In the genomic region with DNA sequence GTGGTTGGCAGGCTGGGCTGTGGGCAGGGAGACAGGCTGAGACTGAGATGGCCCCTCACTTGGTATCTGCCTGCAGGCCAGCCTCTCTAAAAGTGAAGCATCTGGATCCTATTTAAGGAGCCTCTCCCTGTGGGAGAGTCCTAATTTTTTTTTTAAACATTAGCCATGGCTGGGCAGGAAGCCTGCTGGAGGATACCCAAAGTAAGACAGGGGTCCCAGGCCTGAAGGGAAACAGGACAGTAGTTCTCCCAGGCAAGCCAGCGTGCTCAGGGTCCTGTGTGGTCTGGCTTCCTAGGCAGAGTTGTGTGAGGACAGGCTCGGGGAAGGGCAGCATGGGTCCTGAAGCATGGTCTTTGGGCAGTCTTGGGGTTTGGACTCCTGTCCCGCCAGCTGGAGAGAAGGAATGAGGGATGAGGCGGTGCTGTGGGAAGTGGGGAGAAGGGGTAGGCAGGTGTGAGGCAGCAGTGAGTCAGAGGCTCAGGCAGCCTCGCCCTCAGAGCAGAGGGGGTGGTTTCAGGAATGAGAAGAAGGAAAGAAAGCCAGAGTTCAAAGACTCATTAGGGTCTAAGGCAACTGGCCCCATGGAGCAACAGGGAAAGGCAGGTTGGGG, we compare ENCODE assay signal across 16 cellular contexts.
DNase-seq lines count a peak whose midpoint lies in the region; ATAC-seq and TF ChIP-seq lines count a peak whose summit lies in the region.
"Had no signal": no experiment of that assay in that cellular context is flagged by ENCODE, and none has a peak within 500 bp of the region (broad histone marks: within the 10 kb centered on the region; RNA-seq: fewer than 3 reads in every experiment).

No MANE protein-coding gene starts in this region.

- no peaks in the 10 kb centered on the region for H3K27me3 ChIP-seq in right atrium auricular region
- H3K27me3 ChIP-seq in left ventricle myocardium inferior (ENCODE audit: low read depth), result peaks cover 38% of the 10 kb centered on the region
- H3K27me3 ChIP-seq in mammary epithelial cell (ENCODE audit: insufficient read depth, low read length), result no peaks in the 10 kb centered on the region
- no peaks in the 10 kb centered on the region for H3K27me3 ChIP-seq in left lung
- no peaks in the 10 kb centered on the region for H3K27me3 ChIP-seq in MM.1S (replicated peaks; ENCODE audit: insufficient read depth, low read length)
- H3K27me3 ChIP-seq: colonic mucosa, right lobe of liver, transverse colon had no signal

- H3K4me3 ChIP-seq in right atrium auricular region (no peak overlapping the region), left ventricle myocardium inferior (no peak overlapping the region), mammary epithelial cell (replicated peaks in 1 of 3; ENCODE audit: insufficient read depth in 1 of 3, low read depth in 2 of 3, low read length in 3 of 3) (no peak overlapping the region), left lung (no peak overlapping the region), MM.1S (ENCODE audit: low read length) (no peak overlapping the region)
- H3K4me3 ChIP-seq: colonic mucosa, esophagus squamous epithelium, right lobe of liver, SK-N-MC, transverse colon had no signal

- H2AFZ ChIP-seq in mammary epithelial cell (ENCODE audit: low read depth, low read length), result peak overlapping the region; percentile 73
- H2AFZ ChIP-seq in MM.1S (ENCODE audit: low read length), result no peak overlapping the region

- H3K9ac ChIP-seq in mammary epithelial cell (ENCODE audit: insufficient read depth, low read length), result no peak overlapping the region
- no peak overlapping the region for H3K9ac ChIP-seq in MM.1S (ENCODE audit: low read length)

- ATAC-seq in left lung, result peak; percentile 67
- ATAC-seq: right lobe of liver; stimulated activated effector memory CD8-positive, alpha-beta T cell treated with anti-CD3 and anti-CD28 coated beads, Interleukin-12 subunit alpha, Interleukin-12 subunit beta, amount 100 ng/mL, for 72 hours had no signal

- no peaks in the 10 kb centered on the region for H3K79me2 ChIP-seq in mammary epithelial cell (ENCODE audit: insufficient read depth, low read length)
- H3K79me2 ChIP-seq in MM.1S (ENCODE audit: low read length), result no peaks in the 10 kb centered on the region

- intact Hi-C loops in left ventricle myocardium inferior (cut with micrococcal nuclease), result no loop called here
- intact Hi-C loops in mammary epithelial cell (cut with micrococcal nuclease), result loop anchor here (5.0 kb wide), 1 partner anchor 78 kb away; no protein-coding TSS in a partner anchor
- intact Hi-C loops in left lung (cut with DNase I), result no loop called here

- no peaks in the 10 kb centered on the region for H3K9me3 ChIP-seq in right atrium auricular region
- H3K9me3 ChIP-seq in left ventricle myocardium inferior (replicated peaks), result no peaks in the 10 kb centered on the region
- no peaks in the 10 kb centered on the region for H3K9me3 ChIP-seq in mammary epithelial cell (replicated peaks; ENCODE audit: insufficient read depth, low read length)
- no peaks in the 10 kb centered on the region for H3K9me3 ChIP-seq in left lung
- H3K9me3 ChIP-seq in MM.1S (replicated peaks; ENCODE audit: insufficient read depth, low read length), result no peaks in the 10 kb centered on the region
- H3K9me3 ChIP-seq: colonic mucosa, esophagus squamous epithelium, right lobe of liver, transverse colon had no signal

- CTCF ChIA-PET in mammary epithelial cell (lab: Charles Lee; ENCODE audit: low non-redundant PET), result no interaction called here

- dilution Hi-C loops in mammary epithelial cell (cut with HindIII; ENCODE audit: low sequenced_read_pairs), result no loop called here

- peak; percentile 40 for DNase-seq in right atrium auricular region (ENCODE audit: low spot score)
- no peak for DNase-seq in left ventricle myocardium inferior
- peak; percentile 73 for DNase-seq in mammary epithelial cell
- DNase-seq in left lung, result no peak
- no peak for DNase-seq in AG20443 (ENCODE audit: low spot score)
- DNase-seq in OCI-M2 (lab: John Stamatoyannopoulos, UW; ENCODE audit: unreplicated experiment), result no peak
- DNase-seq in DMS153 treated with DMSO at 0.1 percent for 48 hours (lab: John Stamatoyannopoulos, UW; ENCODE audit: unreplicated experiment), result no peak
- no peak for DNase-seq in MM.1S
- DNase-seq: activated CD4-positive, alpha-beta memory T cell treated with anti-CD3 and anti-CD28 coated beads for 36 hours; colonic mucosa; esophagus squamous epithelium; NCI-H1048; right lobe of liver; transverse colon had no signal

- peak overlapping the region; percentile 58 for H3K4me2 ChIP-seq in mammary epithelial cell (ENCODE audit: insufficient read depth, low read depth, low read length)
- no peak overlapping the region for H3K4me2 ChIP-seq in MM.1S (ENCODE audit: low read depth, low read length)

- H3K9me2 ChIP-seq in MM.1S (replicated peaks; ENCODE audit: insufficient read depth, low read length), result no peaks in the 10 kb centered on the region

- H3K4me1 ChIP-seq in right atrium auricular region, result peaks cover 0 to 14% of the 10 kb centered on the region in 2 donors
- H3K4me1 ChIP-seq in left ventricle myocardium inferior, result peaks cover 11% of the 10 kb centered on the region
- H3K4me1 ChIP-seq in mammary epithelial cell (ENCODE audit: insufficient read depth, low read length), result peaks cover 32% of the 10 kb centered on the region
- no peaks in the 10 kb centered on the region for H3K4me1 ChIP-seq in left lung
- H3K4me1 ChIP-seq in MM.1S (ENCODE audit: low read length), result no peaks in the 10 kb centered on the region
- H3K4me1 ChIP-seq: colonic mucosa, right lobe of liver, transverse colon had no signal

- H3K27ac ChIP-seq in right atrium auricular region, result no peak overlapping the region
- no peak overlapping the region for H3K27ac ChIP-seq in left ventricle myocardium inferior (replicated peaks)
- peak overlapping the region; percentile 14 for H3K27ac ChIP-seq in mammary epithelial cell (ENCODE audit: insufficient read depth, low read depth, low read length)
- H3K27ac ChIP-seq in left lung, result no peak overlapping the region
- H3K27ac ChIP-seq in MM.1S (ENCODE audit: low read length), result no peak overlapping the region
- H3K27ac ChIP-seq: colonic mucosa, esophagus squamous epithelium, right lobe of liver, SK-N-MC, transverse colon had no signal

- BruUV-seq in mammary epithelial cell (replicated peaks; lab: Mats Ljungman, UMichigan), result TSS peak; percentile 63

- H4K20me1 ChIP-seq in mammary epithelial cell (ENCODE audit: insufficient read depth, low read length) (no peaks in the 10 kb centered on the region), MM.1S (ENCODE audit: insufficient read depth, low read length) (no peaks in the 10 kb centered on the region)

- H3K36me3 ChIP-seq in right atrium auricular region, result no peaks in the 10 kb centered on the region
- no peaks in the 10 kb centered on the region for H3K36me3 ChIP-seq in left ventricle myocardium inferior
- H3K36me3 ChIP-seq in mammary epithelial cell (ENCODE audit: insufficient read depth, low read length), result no peaks in the 10 kb centered on the region
- H3K36me3 ChIP-seq in left lung, result no peaks in the 10 kb centered on the region
- H3K36me3 ChIP-seq in MM.1S (replicated peaks; ENCODE audit: insufficient read depth, low read length), result no peaks in the 10 kb centered on the region
- H3K36me3 ChIP-seq: colonic mucosa, esophagus squamous epithelium, right lobe of liver, transverse colon had no signal

- no peaks in the 10 kb centered on the region for H3F3A ChIP-seq in MM.1S (ENCODE audit: insufficient read depth, low read length)

- 42% methylated on average over 2 of the region's 5 CpGs for WGBS in mammary epithelial cell (ENCODE audit: low coverage, missing lambda C conversion rate)

- in situ Hi-C loops in mammary epithelial cell (cut with MboI; ENCODE audit: low sequenced_read_pairs in 2 of 2), result no loop called here

- TF ChIP-seq CTCF in right atrium auricular region (IDR thresholded peaks at IDR 0.05), result no peak
- TF ChIP-seq CTCF in left ventricle myocardium inferior (IDR thresholded peaks at IDR 0.05; ENCODE audit: borderline replicate concordance), result no peak
- TF ChIP-seq CTCF in mammary epithelial cell (conservative IDR thresholded peaks at IDR 0.05 in 1 of 2, IDR thresholded peaks at IDR 0.05 in 1 of 2; ENCODE audit: extremely low read depth in 1 of 2, insufficient read depth in 1 of 2, low read depth in 1 of 2, low read length in 2 of 2), result no peak
- no peak for TF ChIP-seq CTCF in left lung (IDR thresholded peaks at IDR 0.05)
- TF ChIP-seq CTCF in MM.1S (IDR thresholded peaks at IDR 0.05; ENCODE audit: low read length), result no peak

Comparison
In these comparisons a context has a peak if more than half of its experiments do, and no peak if none do; other contexts are left out.
1. DNase-seq: peak in right atrium auricular region (single experiment) and mammary epithelial cell (single experiment); none in left ventricle myocardium inferior (single experiment), left lung (0 of 2), AG20443 (single experiment), OCI-M2 (single experiment), DMS153 treated with DMSO at 0.1 percent for 48 hours (single experiment) and MM.1S (single experiment).